ENCODE assay signal across 1 cellular context in the genomic region with DNA sequence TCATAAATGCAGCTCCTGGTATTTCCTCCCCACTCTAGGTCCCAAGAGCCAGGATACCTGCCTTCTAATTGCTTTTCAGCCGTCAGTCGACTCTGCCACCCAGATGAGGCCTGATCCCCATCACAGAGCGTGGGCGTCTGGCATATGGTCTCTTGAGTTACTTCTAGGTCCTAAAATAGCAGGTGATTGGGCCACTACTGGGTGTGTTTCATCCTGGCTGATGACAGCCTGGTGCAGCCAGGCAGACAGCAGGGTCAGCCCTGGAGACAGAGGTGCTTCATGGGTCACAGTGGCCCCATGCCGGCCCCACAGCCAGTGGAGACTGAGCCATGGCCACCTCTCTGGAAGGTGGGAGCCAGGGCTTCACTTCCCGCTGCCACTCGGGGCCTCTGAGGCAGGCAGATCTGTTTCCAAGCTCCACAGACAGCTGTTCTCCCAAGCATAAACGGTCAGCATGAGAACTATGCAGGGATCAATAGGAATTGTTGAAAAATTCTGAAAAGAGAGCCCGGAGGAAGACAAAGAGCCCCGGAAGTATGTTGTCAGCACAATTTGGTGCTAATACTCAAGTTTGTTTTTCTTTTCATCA.
TF ChIP-seq lines count a peak whose summit lies in the region.

No MANE protein-coding gene starts in this region.

TF ChIP-seq in WTC11, 78 proteins besides CTCF, POLR2A, EP300 and RAD21 (continued from another document):
- TF ChIP-seq FOXJ3 (CRISPR knock-in tag; IDR thresholded peaks at IDR 0.05; ENCODE audit: borderline replicate concordance), result no peak
- no peak for TF ChIP-seq ZNF671 (CRISPR knock-in tag; IDR thresholded peaks at IDR 0.05)
- no peak for TF ChIP-seq TCF7 (CRISPR knock-in tag; IDR thresholded peaks at IDR 0.05; ENCODE audit: low read depth)
- no peak for TF ChIP-seq SMAD4 (CRISPR knock-in tag; IDR thresholded peaks at IDR 0.05)
